1 cellular context compared by ENCODE assay signal in genomic region chr11:6321356-6321755, GRCh38.
TF ChIP-seq lines count a peak whose summit lies in the region.

No MANE protein-coding gene starts in this region.

TF ChIP-seq in GM23338, 12 proteins besides CTCF, POLR2A, EP300 and RAD21 (continued from another document):
- TF ChIP-seq ETS1 (IDR thresholded peaks at IDR 0.05) (no peak), EZH2 (IDR thresholded peaks at IDR 0.05; ENCODE audit: low read depth, unreplicated experiment) (no peak), POLR2AphosphoS5 (IDR thresholded peaks at IDR 0.05; ENCODE audit: low read depth) (no peak), JUNB (IDR thresholded peaks at IDR 0.05; ENCODE audit: unreplicated experiment) (no peak), EZH2phosphoT487 (IDR thresholded peaks at IDR 0.05; ENCODE audit: unreplicated experiment) (no peak), REST (IDR thresholded peaks at IDR 0.05; ENCODE audit: unreplicated experiment) (no peak)
